ENCODE assay signal across 25 cellular contexts in genomic region chr2:131567891-131568290, GRCh38. TPM values are rescaled to one million over a fixed set of nuclear protein-coding genes. Genes with fewer than 3 reads are reported as not detected.
DNase-seq lines count a peak whose midpoint lies in the region; ATAC-seq, FAIRE-seq and TF ChIP-seq lines count a peak whose summit lies in the region.
"Had no signal": no experiment of that assay in that cellular context is flagged by ENCODE, and none has a peak within 500 bp of the region (broad histone marks: within the 10 kb centered on the region; RNA-seq: fewer than 3 reads in every experiment).

No MANE protein-coding gene starts in this region.

- H4K20me1 ChIP-seq in endothelial cell of umbilical vein (replicated peaks; ENCODE audit: control insufficient read depth, extremely low read depth, insufficient read depth, low read length) = no peaks in the 10 kb centered on the region
- H4K20me1 ChIP-seq: BLaER1 treated with 17β-estradiol and CSF1 and Interleukin-3, amounts not matched to agents 10 nM and 100 nM had no signal

- intact Hi-C loops in endothelial cell of umbilical vein (cut with micrococcal nuclease) = no loop called here

- H3K79me2 ChIP-seq in endothelial cell of umbilical vein (ENCODE audit: control insufficient read depth, insufficient read depth, low read length) = no peaks in the 10 kb centered on the region

- H3K27me3 ChIP-seq in endothelial cell of umbilical vein (ENCODE audit: control insufficient read depth in 2 of 2, insufficient read depth in 2 of 2, low read length in 2 of 2) = peaks cover 0 to 7% of the 10 kb centered on the region in 2 experiments
- H3K27me3 ChIP-seq: BLaER1 treated with 17β-estradiol and CSF1 and Interleukin-3, amounts not matched to agents 10 nM and 100 nM had no signal

- no peaks in the 10 kb centered on the region for H3K9me3 ChIP-seq in endothelial cell of umbilical vein (replicated peaks; ENCODE audit: control insufficient read depth, insufficient read depth, low read length)
- H3K9me3 ChIP-seq: BLaER1 treated with 17β-estradiol and CSF1 and Interleukin-3, amounts not matched to agents 10 nM and 100 nM; SJSA1 had no signal

- H3K4me1 ChIP-seq in endothelial cell of umbilical vein (ENCODE audit: control insufficient read depth, extremely low read depth, insufficient read depth, low read length) = no peaks in the 10 kb centered on the region
- H3K4me1 ChIP-seq: SJSA1 had no signal

- no peak overlapping the region for H3K9ac ChIP-seq in endothelial cell of umbilical vein (replicated peaks; ENCODE audit: extremely low read depth, insufficient read depth, low read length)
- H3K9ac ChIP-seq: BLaER1 treated with 17β-estradiol and CSF1 and Interleukin-3, amounts not matched to agents 10 nM and 100 nM had no signal

- no peak for FAIRE-seq in endothelial cell of umbilical vein (lab: Jason Lieb, UNC)
- FAIRE-seq: A204.1, HepG2 had no signal

- CTCF ChIA-PET in endothelial cell of umbilical vein (lab: Charles Lee) = no interaction called here

- no TSS peak for BruUV-seq in endothelial cell of umbilical vein (replicated peaks; lab: Mats Ljungman, UMichigan)

- no peaks in the 10 kb centered on the region for H3K36me3 ChIP-seq in endothelial cell of umbilical vein (ENCODE audit: control insufficient read depth in 2 of 2, extremely low read depth in 1 of 2, insufficient read depth in 2 of 2, low read length in 2 of 2)
- H3K36me3 ChIP-seq: BLaER1 treated with 17β-estradiol and CSF1 and Interleukin-3, amounts not matched to agents 10 nM and 100 nM; SJSA1 had no signal

- no peak for ATAC-seq in HG03095 (IDR thresholded peaks at IDR 0.05; ENCODE audit: unreplicated experiment)
- ATAC-seq: HepG2 had no signal

- no peak for TF ChIP-seq POLR2A in endothelial cell of umbilical vein (IDR thresholded peaks at IDR 0.05; ENCODE audit: low read depth, low read length)

- POLR2A ChIA-PET in endothelial cell of umbilical vein (lab: Charles Lee) = no interaction called here

- H3K4me3 ChIP-seq in endothelial cell of umbilical vein (replicated peaks in 1 of 3; ENCODE audit: insufficient read depth in 1 of 3, low read depth in 1 of 3, low read length in 3 of 3) = no peak overlapping the region
- H3K4me3 ChIP-seq: BLaER1 treated with 17β-estradiol and CSF1 and Interleukin-3, amounts not matched to agents 10 nM and 100 nM; PC-9; SJSA1 had no signal

- no peak for TF ChIP-seq CTCF in endothelial cell of umbilical vein (IDR thresholded peaks at IDR 0.05; ENCODE audit: extremely low read depth in 1 of 2, insufficient read depth in 1 of 2, low read depth in 1 of 2, low read length in 2 of 2)

- peak; percentile 2 for DNase-seq in CD1c-positive myeloid dendritic cell (ENCODE audit: extremely low spot score)
- DNase-seq in RKO (ENCODE audit: low spot score) = peak; percentile 32
- peak; percentile 6 for DNase-seq in endothelial cell of umbilical vein (ENCODE audit: low read depth, low spot score)
- peak; percentile 6 for DNase-seq in foreskin melanocyte
- DNase-seq in T-helper 1 cell = no peak
- no peak for DNase-seq in NCI-H187 treated with DMSO at 0.1 percent for 48 hours (lab: John Stamatoyannopoulos, UW)
- DNase-seq in activated CD4-positive, alpha-beta T cell treated with anti-CD3 and anti-CD28 coated beads for 1 hour = no peak
- DNase-seq: CD4-positive, alpha-beta memory T cell; DMS153; DND-41; Karpas-422; NCI-H1092 treated with DMSO at 0.1 percent for 48 hours; NCI-H1436; NCI-H2029; NCI-H2227 treated with DMSO at 0.1 percent for 48 hours; NCI-H526 treated with DMSO at 0.1 percent for 48 hours; PC-9; Right ventricle myocardium superior; RPMI8226 had no signal

- no peak overlapping the region for H3K27ac ChIP-seq in endothelial cell of umbilical vein (ENCODE audit: insufficient read depth, low read depth, low read length)
- H3K27ac ChIP-seq: BLaER1 treated with 17β-estradiol and CSF1 and Interleukin-3, amounts not matched to agents 10 nM and 100 nM; PC-9; SJSA1 had no signal

- H3K4me2 ChIP-seq in endothelial cell of umbilical vein (ENCODE audit: insufficient read depth, low read length) = no peak overlapping the region
- H3K4me2 ChIP-seq: BLaER1 treated with 17β-estradiol and CSF1 and Interleukin-3, amounts not matched to agents 10 nM and 100 nM; PC-9 had no signal

- dilution Hi-C loops in endothelial cell of umbilical vein (cut with MboI; ENCODE audit: extremely low pct_ligation_motif_present, low sequenced_read_pairs) = no loop called here

- H2AFZ ChIP-seq in endothelial cell of umbilical vein (ENCODE audit: low read depth, low read length) = no peak overlapping the region
- H2AFZ ChIP-seq: PC-9 had no signal

- no peaks in the 10 kb centered on the region for H3K9me1 ChIP-seq in endothelial cell of umbilical vein (replicated peaks; ENCODE audit: control insufficient read depth, extremely low read depth, insufficient read depth, low read length)

TF ChIP-seq in endothelial cell of umbilical vein, 7 proteins besides CTCF, POLR2A, EP300 and RAD21:
- TF ChIP-seq FOS (IDR thresholded peaks at IDR 0.05; ENCODE audit: borderline replicate concordance, insufficient read depth, low read length) (no peak), EZH2 (IDR thresholded peaks at IDR 0.05; ENCODE audit: borderline replicate concordance, low read depth, low read length, severe bottlenecking) (no peak), JUN (IDR thresholded peaks at IDR 0.05; ENCODE audit: borderline replicate concordance, insufficient read depth, insufficient read length, low read depth) (no peak), GATA2 (IDR thresholded peaks at IDR 0.05; ENCODE audit: insufficient read depth, insufficient read length, low read depth, low read length) (no peak), MYC (IDR thresholded peaks at IDR 0.05; ENCODE audit: low read depth, low read length) (no peak), POLR2AphosphoS5 (IDR thresholded peaks at IDR 0.05; ENCODE audit: insufficient read depth, low read depth, low read length) (no peak)
- TF ChIP-seq, protein P1, sequence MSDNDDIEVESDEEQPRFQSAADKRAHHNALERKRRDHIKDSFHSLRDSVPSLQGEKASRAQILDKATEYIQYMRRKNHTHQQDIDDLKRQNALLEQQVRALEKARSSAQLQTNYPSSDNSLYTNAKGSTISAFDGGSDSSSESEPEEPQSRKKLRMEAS (IDR thresholded peaks at IDR 0.05; ENCODE audit: insufficient read depth, insufficient read length) = no peak
TF ChIP-seq in endothelial cell of umbilical vein: peak in this region for 0.

RNA-seq across cellular contexts. Expression of gene CCDC74A, which starts 40.2 kb away (rescaled TPM):
- total RNA-seq in endothelial cell of umbilical vein = 6.8 and 7.0 TPM in 2 replicates
- polyA plus RNA-seq in endothelial cell of umbilical vein = 11.7 and 13.6 TPM in 2 replicates
- 7.5 and 10.2 TPM in 2 replicates for polyA plus RNA-seq in endothelial cell of umbilical vein (2011; cell fraction: cytosol; rRNA removed)
- polyA plus RNA-seq in endothelial cell of umbilical vein (2011; cell fraction: nucleus; rRNA removed) = 46.8 and 56.5 TPM in 2 replicates
- polyA plus RNA-seq in endothelial cell of umbilical vein (2012) = 2.4 and 3.5 TPM in 2 replicates
- polyA minus RNA-seq in endothelial cell of umbilical vein = 4.3 and 5.9 TPM in 2 replicates
- polyA minus RNA-seq in endothelial cell of umbilical vein (2011; cell fraction: cytosol; rRNA and poly(A)+ RNA removed) = not detected
- polyA minus RNA-seq in endothelial cell of umbilical vein (2011; cell fraction: nucleus; rRNA and poly(A)+ RNA removed) = 6.1 and 11.1 TPM in 2 replicates
- total RNA-seq: HT1080 had no signal

Comparison
In these comparisons a context has a peak if more than half of its experiments do, and no peak if none do; other contexts are left out.
1. DNase-seq: peak in CD1c-positive myeloid dendritic cell (single experiment), RKO (single experiment), endothelial cell of umbilical vein (single experiment) and foreskin melanocyte (single experiment); none in T-helper 1 cell (0 of 5), NCI-H187 treated with DMSO at 0.1 percent for 48 hours (single experiment) and activated CD4-positive, alpha-beta T cell treated with anti-CD3 and anti-CD28 coated beads for 1 hour (single experiment).